ENCODE assay signal across 8 cellular contexts in the genomic region with DNA sequence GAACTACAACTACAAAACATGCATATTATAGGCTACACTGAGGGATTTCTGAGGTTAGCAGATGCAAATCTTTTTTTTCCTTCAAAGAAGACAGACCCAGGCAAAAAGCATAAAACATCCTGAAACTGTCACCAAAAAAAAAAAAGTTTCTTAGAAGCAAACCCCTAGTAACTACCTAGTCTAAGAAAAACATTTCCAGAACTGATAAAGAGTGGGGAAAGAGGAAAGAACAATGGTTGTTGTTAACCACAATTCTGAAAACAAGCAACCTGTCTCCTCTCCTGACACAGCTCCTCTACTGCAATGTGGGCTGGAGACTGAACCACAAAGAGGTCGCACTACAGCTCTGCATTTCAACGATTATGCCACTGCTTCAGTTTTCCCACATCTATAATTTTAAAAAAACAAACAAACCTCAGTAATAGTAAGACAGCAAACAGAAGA. TPM values are rescaled to one million over a fixed set of nuclear protein-coding genes. Genes with fewer than 3 reads are reported as not detected.
DNase-seq lines count a peak whose midpoint lies in the region; ATAC-seq and TF ChIP-seq lines count a peak whose summit lies in the region.

No MANE protein-coding gene starts in this region.

- H3K9me3 ChIP-seq in stomach (no peaks in the 10 kb centered on the region), WERI-Rb-1 (ENCODE audit: severe bottlenecking) (no peaks in the 10 kb centered on the region)

- H3K27me3 Mint-ChIP-seq in activated naive CD8-positive, alpha-beta T cell treated with anti-CD3 and anti-CD28 coated beads, Interleukin-2, amount 10 ng/mL, durations not matched to agents 7 days and 5 days: no peaks in the 10 kb centered on the region

- WGBS in stomach, 5 donors: 23 to 38% (median 25%) methylated on average over 2 of the region's 2 CpGs

- intact Hi-C loops in stomach (cut with DNase I; ENCODE audit: low total_unique reads): no loop called here

- peaks cover 22% of the 10 kb centered on the region for H3K36me3 Mint-ChIP-seq in activated naive CD8-positive, alpha-beta T cell treated with anti-CD3 and anti-CD28 coated beads, Interleukin-2, amount 10 ng/mL, durations not matched to agents 7 days and 5 days

- POLR2A ChIA-PET in activated naive CD8-positive, alpha-beta T cell treated with anti-CD3 and anti-CD28 coated beads, Interleukin-2, amount 10 ng/mL, durations not matched to agents 7 days and 5 days (lab: Charles Lee): interaction anchor here (0.6 to 2.5 kb wide), 11 partner anchors 10 to 211 kb away, joined by 3 to 11 read pairs (median 3); partner anchors contain the start of genes DENND5A, IPO7 and ZNF143

- H3K27me3 ChIP-seq in stomach (no peaks in the 10 kb centered on the region), WERI-Rb-1 (ENCODE audit: insufficient read depth, low read depth, severe bottlenecking) (no peaks in the 10 kb centered on the region)

- no peak for TF ChIP-seq EP300 in stomach (IDR thresholded peaks at IDR 0.05)

- H3K4me3 ChIP-seq in stomach: no peak overlapping the region
- no peak overlapping the region for H3K4me3 ChIP-seq in WERI-Rb-1 (ENCODE audit: low read depth, low read length)

- no peaks in the 10 kb centered on the region for H3K9me3 Mint-ChIP-seq in activated naive CD8-positive, alpha-beta T cell treated with anti-CD3 and anti-CD28 coated beads, Interleukin-2, amount 10 ng/mL, durations not matched to agents 7 days and 5 days

- TF ChIP-seq POLR2A in stomach (IDR thresholded peaks at IDR 0.05): no peak

- peak overlapping the region; percentile 57 for H3K4me3 Mint-ChIP-seq in activated naive CD8-positive, alpha-beta T cell treated with anti-CD3 and anti-CD28 coated beads, Interleukin-2, amount 10 ng/mL, durations not matched to agents 7 days and 5 days

- peaks cover 7 to 24% (median 19%) of the 10 kb centered on the region in 4 donors for H3K4me1 ChIP-seq in stomach

- peak overlapping the region; percentile 31 for H3K27ac Mint-ChIP-seq in activated naive CD8-positive, alpha-beta T cell treated with anti-CD3 and anti-CD28 coated beads, Interleukin-2, amount 10 ng/mL, durations not matched to agents 7 days and 5 days

- ATAC-seq in GM21360 (IDR thresholded peaks at IDR 0.05; ENCODE audit: unreplicated experiment) (peak; percentile 89), HG03571 (IDR thresholded peaks at IDR 0.05; ENCODE audit: unreplicated experiment) (peak; percentile 60)
- ATAC-seq in activated naive CD8-positive, alpha-beta T cell treated with anti-CD3 and anti-CD28 coated beads, Interleukin-2, amount 10 ng/mL, durations not matched to agents 7 days and 5 days (ENCODE audit: low read depth): peak; percentile 85

- no peak overlapping the region for H3K27ac ChIP-seq in stomach
- H3K27ac ChIP-seq in WERI-Rb-1: no peak overlapping the region
- no peak overlapping the region for H3K27ac ChIP-seq in substantia nigra (ENCODE audit: low read depth, low read length, poor library complexity, severe bottlenecking)

- TF ChIP-seq CTCF in GM10266 (IDR thresholded peaks at IDR 0.05; ENCODE audit: control insufficient read depth, insufficient read depth, low read depth, missing control alignments): no peak
- no peak for TF ChIP-seq CTCF in stomach (IDR thresholded peaks at IDR 0.05)
- TF ChIP-seq CTCF in WERI-Rb-1 (IDR thresholded peaks at IDR 0.05; ENCODE audit: low read depth, low read length): no peak

- H3K4me1 Mint-ChIP-seq in activated naive CD8-positive, alpha-beta T cell treated with anti-CD3 and anti-CD28 coated beads, Interleukin-2, amount 10 ng/mL, durations not matched to agents 7 days and 5 days: peaks cover 55% of the 10 kb centered on the region

- H3K36me3 ChIP-seq in stomach: peaks cover 0 to 10% (median 4%) of the 10 kb centered on the region in 4 donors
- H3K36me3 ChIP-seq in WERI-Rb-1: no peaks in the 10 kb centered on the region; the same call in 1 of the 2 replicates

- DNase-seq in GM10266 (ENCODE audit: extremely low spot score) (peak; percentile 55), stomach (no peak), Ammon's horn (ENCODE audit: low spot score) (no peak), WERI-Rb-1 (no peak), substantia nigra (lab: John Stamatoyannopoulos, UW) (no peak)
- DNase-seq in activated naive CD8-positive, alpha-beta T cell treated with anti-CD3 and anti-CD28 coated beads, Interleukin-2, amount 10 ng/mL, durations not matched to agents 7 days and 5 days: no peak

RNA-seq across cellular contexts. Expression of gene DENND5A, which starts 15.0 kb away (rescaled TPM):
- total RNA-seq in activated naive CD8-positive, alpha-beta T cell treated with anti-CD3 and anti-CD28 coated beads, Interleukin-2, amount 10 ng/mL, durations not matched to agents 7 days and 5 days: 10 to 100 TPM; 74.3 to 75.2 TPM
- total RNA-seq in stomach: 100 to 1,000 TPM in 3 of 5 donors, 10 to 100 TPM in 2; 14.8 to 152 (median 100) TPM
- 10 to 100 TPM; 18.5 to 29.4 (median 20.6) TPM for polyA plus RNA-seq in stomach
